ENCODE assay signal across 2 cellular contexts in the genomic region with DNA sequence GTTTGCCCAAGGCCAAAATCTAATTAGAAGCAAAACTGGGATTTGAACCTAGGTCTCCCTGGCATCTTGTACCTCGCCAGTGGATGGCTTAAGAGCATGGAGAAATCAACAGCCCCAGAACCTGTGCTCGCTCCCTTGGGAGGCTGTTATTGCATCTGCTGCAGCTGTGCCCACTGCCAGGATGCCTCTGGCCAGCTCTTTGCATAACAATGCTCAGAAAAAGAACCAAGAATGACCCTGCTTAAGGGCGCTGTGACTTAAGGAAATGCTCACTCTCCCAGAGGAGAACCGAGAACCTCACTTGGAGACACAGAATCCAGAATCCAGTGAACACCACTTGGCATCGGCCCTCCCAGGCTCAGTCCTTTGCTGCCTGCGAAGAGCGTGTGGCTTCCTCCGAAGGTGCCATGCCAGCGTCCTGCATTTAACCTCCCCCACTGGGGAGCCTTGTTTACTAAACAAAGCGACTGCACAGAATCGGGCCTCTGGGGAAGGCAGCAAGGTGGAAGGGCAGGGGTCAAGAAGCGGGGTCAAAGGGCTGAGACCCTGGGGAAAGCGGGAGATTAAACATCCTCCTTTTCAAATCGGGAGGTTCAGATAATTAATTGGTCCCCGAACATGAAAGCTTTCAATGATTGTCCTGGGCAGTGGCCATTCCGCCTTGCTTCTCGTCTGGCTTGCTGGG.
TF ChIP-seq lines count a peak whose summit lies in the region.

No MANE protein-coding gene starts in this region.

TF ChIP-seq in GM23338, 12 proteins besides CTCF, POLR2A, EP300 and RAD21 (continued from another document):
- TF ChIP-seq, protein P1, sequence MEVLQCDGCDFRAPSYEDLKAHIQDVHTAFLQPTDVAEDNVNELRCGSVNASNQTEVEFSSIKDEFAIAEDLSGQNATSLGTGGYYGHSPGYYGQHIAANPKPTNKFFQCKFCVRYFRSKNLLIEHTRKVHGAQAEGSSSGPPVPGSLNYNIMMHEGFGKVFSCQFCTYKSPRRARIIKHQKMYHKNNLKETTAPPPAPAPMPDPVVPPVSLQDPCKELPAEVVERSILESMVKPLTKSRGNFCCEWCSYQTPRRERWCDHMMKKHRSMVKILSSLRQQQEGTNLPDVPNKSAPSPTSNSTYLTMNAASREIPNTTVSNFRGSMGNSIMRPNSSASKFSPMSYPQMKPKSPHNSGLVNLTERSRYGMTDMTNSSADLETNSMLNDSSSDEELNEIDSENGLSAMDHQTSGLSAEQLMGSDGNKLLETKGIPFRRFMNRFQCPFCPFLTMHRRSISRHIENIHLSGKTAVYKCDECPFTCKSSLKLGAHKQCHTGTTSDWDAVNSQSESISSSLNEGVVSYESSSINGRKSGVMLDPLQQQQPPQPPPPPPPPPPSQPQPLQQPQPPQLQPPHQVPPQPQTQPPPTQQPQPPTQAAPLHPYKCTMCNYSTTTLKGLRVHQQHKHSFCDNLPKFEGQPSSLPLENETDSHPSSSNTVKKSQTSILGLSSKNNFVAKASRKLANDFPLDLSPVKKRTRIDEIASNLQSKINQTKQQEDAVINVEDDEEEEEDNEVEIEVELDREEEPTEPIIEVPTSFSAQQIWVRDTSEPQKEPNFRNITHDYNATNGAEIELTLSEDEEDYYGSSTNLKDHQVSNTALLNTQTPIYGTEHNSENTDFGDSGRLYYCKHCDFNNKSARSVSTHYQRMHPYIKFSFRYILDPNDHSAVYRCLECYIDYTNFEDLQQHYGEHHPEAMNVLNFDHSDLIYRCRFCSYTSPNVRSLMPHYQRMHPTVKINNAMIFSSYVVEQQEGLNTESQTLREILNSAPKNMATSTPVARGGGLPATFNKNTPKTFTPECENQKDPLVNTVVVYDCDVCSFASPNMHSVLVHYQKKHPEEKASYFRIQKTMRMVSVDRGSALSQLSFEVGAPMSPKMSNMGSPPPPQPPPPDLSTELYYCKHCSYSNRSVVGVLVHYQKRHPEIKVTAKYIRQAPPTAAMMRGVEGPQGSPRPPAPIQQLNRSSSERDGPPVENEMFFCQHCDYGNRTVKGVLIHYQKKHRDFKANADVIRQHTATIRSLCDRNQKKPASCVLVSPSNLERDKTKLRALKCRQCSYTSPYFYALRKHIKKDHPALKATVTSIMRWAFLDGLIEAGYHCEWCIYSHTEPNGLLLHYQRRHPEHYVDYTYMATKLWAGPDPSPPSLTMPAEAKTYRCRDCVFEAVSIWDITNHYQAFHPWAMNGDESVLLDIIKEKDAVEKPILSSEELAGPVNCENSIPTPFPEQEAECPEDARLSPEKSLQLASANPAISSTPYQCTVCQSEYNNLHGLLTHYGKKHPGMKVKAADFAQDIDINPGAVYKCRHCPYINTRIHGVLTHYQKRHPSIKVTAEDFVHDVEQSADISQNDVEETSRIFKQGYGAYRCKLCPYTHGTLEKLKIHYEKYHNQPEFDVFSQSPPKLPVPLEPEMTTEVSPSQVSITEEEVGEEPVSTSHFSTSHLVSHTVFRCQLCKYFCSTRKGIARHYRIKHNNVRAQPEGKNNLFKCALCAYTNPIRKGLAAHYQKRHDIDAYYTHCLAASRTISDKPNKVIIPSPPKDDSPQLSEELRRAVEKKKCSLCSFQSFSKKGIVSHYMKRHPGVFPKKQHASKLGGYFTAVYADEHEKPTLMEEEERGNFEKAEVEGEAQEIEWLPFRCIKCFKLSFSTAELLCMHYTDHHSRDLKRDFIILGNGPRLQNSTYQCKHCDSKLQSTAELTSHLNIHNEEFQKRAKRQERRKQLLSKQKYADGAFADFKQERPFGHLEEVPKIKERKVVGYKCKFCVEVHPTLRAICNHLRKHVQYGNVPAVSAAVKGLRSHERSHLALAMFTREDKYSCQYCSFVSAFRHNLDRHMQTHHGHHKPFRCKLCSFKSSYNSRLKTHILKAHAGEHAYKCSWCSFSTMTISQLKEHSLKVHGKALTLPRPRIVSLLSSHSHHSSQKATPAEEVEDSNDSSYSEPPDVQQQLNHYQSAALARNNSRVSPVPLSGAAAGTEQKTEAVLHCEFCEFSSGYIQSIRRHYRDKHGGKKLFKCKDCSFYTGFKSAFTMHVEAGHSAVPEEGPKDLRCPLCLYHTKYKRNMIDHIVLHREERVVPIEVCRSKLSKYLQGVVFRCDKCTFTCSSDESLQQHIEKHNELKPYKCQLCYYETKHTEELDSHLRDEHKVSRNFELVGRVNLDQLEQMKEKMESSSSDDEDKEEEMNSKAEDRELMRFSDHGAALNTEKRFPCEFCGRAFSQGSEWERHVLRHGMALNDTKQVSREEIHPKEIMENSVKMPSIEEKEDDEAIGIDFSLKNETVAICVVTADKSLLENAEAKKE (CRISPR knock-in tag; IDR thresholded peaks at IDR 0.05), result no peak
- no peak for TF ChIP-seq STAT1 (IDR thresholded peaks at IDR 0.05; ENCODE audit: unreplicated experiment)
- no peak for TF ChIP-seq ZNF114 (CRISPR knock-in tag; IDR thresholded peaks at IDR 0.05)
- TF ChIP-seq ZNF331 (CRISPR knock-in tag; IDR thresholded peaks at IDR 0.05; ENCODE audit: low read depth), result no peak
- TF ChIP-seq CREB1 (CRISPR knock-in tag; IDR thresholded peaks at IDR 0.05; ENCODE audit: low read depth), result no peak

TF ChIP-seq in WTC11, 78 proteins besides CTCF, POLR2A, EP300 and RAD21 (continued from another document):
- TF ChIP-seq, protein P2, sequence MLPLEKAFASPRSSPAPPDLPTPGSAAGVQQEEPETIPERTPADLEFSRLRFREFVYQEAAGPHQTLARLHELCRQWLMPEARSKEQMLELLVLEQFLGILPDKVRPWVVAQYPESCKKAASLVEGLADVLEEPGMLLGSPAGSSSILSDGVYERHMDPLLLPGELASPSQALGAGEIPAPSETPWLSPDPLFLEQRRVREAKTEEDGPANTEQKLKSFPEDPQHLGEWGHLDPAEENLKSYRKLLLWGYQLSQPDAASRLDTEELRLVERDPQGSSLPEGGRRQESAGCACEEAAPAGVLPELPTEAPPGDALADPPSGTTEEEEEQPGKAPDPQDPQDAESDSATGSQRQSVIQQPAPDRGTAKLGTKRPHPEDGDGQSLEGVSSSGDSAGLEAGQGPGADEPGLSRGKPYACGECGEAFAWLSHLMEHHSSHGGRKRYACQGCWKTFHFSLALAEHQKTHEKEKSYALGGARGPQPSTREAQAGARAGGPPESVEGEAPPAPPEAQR (CRISPR knock-in tag; IDR thresholded peaks at IDR 0.05), result 0 out of 2 replicates have a peak, but pooled peaks have one; percentile 7
- TF ChIP-seq, protein P3, sequence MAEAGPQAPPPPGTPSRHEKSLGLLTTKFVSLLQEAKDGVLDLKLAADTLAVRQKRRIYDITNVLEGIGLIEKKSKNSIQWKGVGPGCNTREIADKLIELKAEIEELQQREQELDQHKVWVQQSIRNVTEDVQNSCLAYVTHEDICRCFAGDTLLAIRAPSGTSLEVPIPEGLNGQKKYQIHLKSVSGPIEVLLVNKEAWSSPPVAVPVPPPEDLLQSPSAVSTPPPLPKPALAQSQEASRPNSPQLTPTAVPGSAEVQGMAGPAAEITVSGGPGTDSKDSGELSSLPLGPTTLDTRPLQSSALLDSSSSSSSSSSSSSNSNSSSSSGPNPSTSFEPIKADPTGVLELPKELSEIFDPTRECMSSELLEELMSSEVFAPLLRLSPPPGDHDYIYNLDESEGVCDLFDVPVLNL (CRISPR knock-in tag; IDR thresholded peaks at IDR 0.05; ENCODE audit: borderline replicate concordance, low read depth), result no peak
- TF ChIP-seq ZNF281 (CRISPR knock-in tag; IDR thresholded peaks at IDR 0.05), result no peak
- TF ChIP-seq ZNF423 (CRISPR knock-in tag; IDR thresholded peaks at IDR 0.05), result peak; percentile 51; the same call in 1 of the 2 replicates
